ENCODE assay signal across 1 cellular context in genomic region chr11:72812604-72812967, GRCh38.
TF ChIP-seq lines count a peak whose summit lies in the region.

No MANE protein-coding gene starts in this region.

TF ChIP-seq in HepG2, 621 proteins besides CTCF, POLR2A, EP300 and RAD21 (continued from another document):
- TF ChIP-seq ZBTB26 (CRISPR knock-in tag; IDR thresholded peaks at IDR 0.05; ENCODE audit: borderline replicate concordance) (0 out of 2 replicates have a peak, but pooled peaks have one; percentile 6), THAP7 (CRISPR knock-in tag; IDR thresholded peaks at IDR 0.05) (peak; percentile 33; the same call in 1 of the 2 replicates), HNF1B (CRISPR knock-in tag; IDR thresholded peaks at IDR 0.05) (peak; percentile 10; the same call in 1 of the 2 replicates)
